1 cellular context compared by ENCODE assay signal in genomic region chr11:47071871-47072270, GRCh38.
TF ChIP-seq lines count a peak whose summit lies in the region.

No MANE protein-coding gene starts in this region.

TF ChIP-seq in WTC11, 78 proteins besides CTCF, POLR2A, EP300 and RAD21 (continued from another document):
- no peak for TF ChIP-seq AFF4 (CRISPR knock-in tag; IDR thresholded peaks at IDR 0.05; ENCODE audit: borderline replicate concordance)
- TF ChIP-seq ATF2 (CRISPR knock-in tag; IDR thresholded peaks at IDR 0.05; ENCODE audit: borderline replicate concordance, low read depth), result no peak
- no peak for TF ChIP-seq ZNF671 (CRISPR knock-in tag; IDR thresholded peaks at IDR 0.05)
